In the genomic region with DNA sequence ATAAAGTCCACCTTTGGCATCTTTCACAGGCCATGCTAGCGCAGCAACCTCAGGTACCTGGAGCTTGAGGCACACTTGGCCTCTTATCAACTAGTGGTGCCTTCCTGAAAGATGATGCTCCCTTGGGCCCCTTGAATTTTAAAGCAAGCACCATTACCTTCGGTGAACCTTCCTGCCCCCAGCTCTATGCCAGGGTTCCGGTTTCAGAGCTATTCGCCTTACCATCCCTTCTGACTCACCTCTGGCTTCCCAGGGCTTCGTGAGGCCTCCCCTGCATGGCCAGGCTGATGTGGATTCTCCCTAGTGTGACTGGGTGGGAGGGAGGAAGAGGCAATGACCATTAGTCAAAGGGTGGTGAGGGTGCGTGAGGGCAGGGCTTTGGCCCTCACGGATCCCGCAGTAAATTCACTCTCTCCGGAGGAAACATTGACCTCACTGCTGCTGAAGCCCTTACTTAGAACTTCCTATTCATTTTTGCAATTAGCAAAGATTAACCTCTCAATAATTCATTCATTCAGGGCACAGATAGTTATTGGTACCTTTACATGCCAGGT, we compare ENCODE assay signal across 10 cellular contexts. TPM values are rescaled to one million over a fixed set of nuclear protein-coding genes. Genes with fewer than 3 reads are reported as not detected.
DNase-seq lines count a peak whose midpoint lies in the region; ATAC-seq, FAIRE-seq and TF ChIP-seq lines count a peak whose summit lies in the region.
"Had no signal": no experiment of that assay in that cellular context is flagged by ENCODE, and none has a peak within 500 bp of the region (broad histone marks: within the 10 kb centered on the region; RNA-seq: fewer than 3 reads in every experiment).

No MANE protein-coding gene starts in this region.

- H4K8ac ChIP-seq in mesendoderm (ENCODE audit: low read depth, low read length) (no peak overlapping the region), neuronal stem cell (ENCODE audit: low read depth, low read length) (no peak overlapping the region)

- no peak for TF ChIP-seq POLR2A in heart left ventricle (IDR thresholded peaks at IDR 0.05)

- H3K4me3 Mint-ChIP-seq in activated CD4-positive, alpha-beta T cell treated with anti-CD3 and anti-CD28 coated beads, Interleukin-2, amount 10 ng/mL, durations not matched to agents 7 days and 5 days = no peak overlapping the region

- intact Hi-C loops in heart left ventricle (cut with DNase I) (no loop called here), cardiac septum (cut with DNase I) (no loop called here), aorta (cut with DNase I) (loop anchor here (2.0 kb wide), 2 partner anchors 25 to 27 kb away; no protein-coding TSS in a partner anchor)

- no peaks in the 10 kb centered on the region for H3K27me3 Mint-ChIP-seq in activated CD4-positive, alpha-beta T cell treated with anti-CD3 and anti-CD28 coated beads, Interleukin-2, amount 10 ng/mL, durations not matched to agents 7 days and 5 days

- DNase-seq in heart left ventricle (no peak), cardiac septum (ENCODE audit: low spot score) (no peak), bronchial epithelial cell (ENCODE audit: low read depth) (peak; percentile 96), mesendoderm (peak; percentile 65), aorta (no peak), neuronal stem cell (ENCODE audit: low spot score) (no peak)
- DNase-seq in activated CD4-positive, alpha-beta T cell treated with anti-CD3 and anti-CD28 coated beads, Interleukin-2, amount 10 ng/mL, durations not matched to agents 7 days and 5 days = no peak
- DNase-seq: BE2C, NCI-H1694 treated with DMSO at 0.1 percent for 48 hours had no signal

- no peak overlapping the region for H4K91ac ChIP-seq in neuronal stem cell (ENCODE audit: low read depth, low read length, poor library complexity)

- no peak overlapping the region for H3K4me2 ChIP-seq in mesendoderm (ENCODE audit: low read length)
- H3K4me2 ChIP-seq in neuronal stem cell (ENCODE audit: insufficient read depth, low read length, poor library complexity, severe bottlenecking) = no peak overlapping the region

- no peaks in the 10 kb centered on the region for H3K79me2 ChIP-seq in mesendoderm (ENCODE audit: control insufficient read depth, insufficient read depth, low read length)

- H3K18ac ChIP-seq in mesendoderm (ENCODE audit: low read length) (peak overlapping the region; percentile 12), neuronal stem cell (ENCODE audit: low read length) (no peak overlapping the region)

- H2AFZ ChIP-seq in neuronal stem cell (ENCODE audit: low read length) = no peak overlapping the region

- H3K27me3 ChIP-seq in heart left ventricle (no peaks in the 10 kb centered on the region), bronchial epithelial cell (ENCODE audit: control insufficient read depth, insufficient read depth, low read length) (no peaks in the 10 kb centered on the region), mesendoderm (ENCODE audit: insufficient read depth, low read length, poor library complexity) (no peaks in the 10 kb centered on the region), aorta (ENCODE audit: control insufficient read depth in 1 of 2, insufficient read depth in 2 of 2, low read length in 1 of 2) (no peaks in the 10 kb centered on the region), neuronal stem cell (ENCODE audit: control insufficient read depth in 3 of 3, insufficient read depth in 3 of 3, low read depth in 1 of 3, low read length in 3 of 3) (peaks cover 0 to 1% (median 0%) of the 10 kb centered on the region in 3 experiments)
- H3K27me3 ChIP-seq: BE2C had no signal

- H3K9me3 Mint-ChIP-seq in activated CD4-positive, alpha-beta T cell treated with anti-CD3 and anti-CD28 coated beads, Interleukin-2, amount 10 ng/mL, durations not matched to agents 7 days and 5 days = no peaks in the 10 kb centered on the region

- peaks cover 19% of the 10 kb centered on the region for H3K4me1 Mint-ChIP-seq in activated CD4-positive, alpha-beta T cell treated with anti-CD3 and anti-CD28 coated beads, Interleukin-2, amount 10 ng/mL, durations not matched to agents 7 days and 5 days

- H3K36me3 Mint-ChIP-seq in activated CD4-positive, alpha-beta T cell treated with anti-CD3 and anti-CD28 coated beads, Interleukin-2, amount 10 ng/mL, durations not matched to agents 7 days and 5 days (ENCODE audit: low read depth) = no peaks in the 10 kb centered on the region

- CTCF ChIA-PET in activated CD4-positive, alpha-beta T cell treated with anti-CD3 and anti-CD28 coated beads, Interleukin-2, amount 10 ng/mL, durations not matched to agents 7 days and 5 days (lab: Charles Lee) = interaction anchor here (1.8 to 3.6 kb wide), 3 partner anchors 12 to 284 kb away, joined by 6 to 23 read pairs (median 9); no protein-coding TSS in a partner anchor

- H3K4me1 ChIP-seq in heart left ventricle = peaks cover 0 to 27% (median 8%) of the 10 kb centered on the region in 12 donors
- H3K4me1 ChIP-seq in mesendoderm (ENCODE audit: control insufficient read depth, low read depth, low read length) = peaks cover 11% of the 10 kb centered on the region
- H3K4me1 ChIP-seq in aorta (ENCODE audit: control insufficient read depth in 1 of 2, insufficient read depth in 2 of 2, low read length in 2 of 2) = no peaks in the 10 kb centered on the region
- H3K4me1 ChIP-seq in neuronal stem cell (ENCODE audit: control insufficient read depth in 2 of 2, insufficient read depth in 1 of 2, low read depth in 1 of 2, low read length in 2 of 2) = peaks cover 0 to 4% of the 10 kb centered on the region in 2 donors
- H3K4me1 ChIP-seq: BE2C had no signal

- no peak overlapping the region for H2BK120ac ChIP-seq in mesendoderm (ENCODE audit: low read depth, low read length)
- no peak overlapping the region for H2BK120ac ChIP-seq in neuronal stem cell (ENCODE audit: low read depth, low read length)

- H2BK12ac ChIP-seq in neuronal stem cell (ENCODE audit: low read length) = no peak overlapping the region

- no peak overlapping the region for H3K14ac ChIP-seq in neuronal stem cell (ENCODE audit: low read length)

- H2AK5ac ChIP-seq in mesendoderm (ENCODE audit: low read length) = peak overlapping the region; percentile 73
- H2AK5ac ChIP-seq in neuronal stem cell (ENCODE audit: low read depth, low read length) = no peak overlapping the region

- H3K9me3 ChIP-seq in heart left ventricle = no peaks in the 10 kb centered on the region
- no peaks in the 10 kb centered on the region for H3K9me3 ChIP-seq in aorta (ENCODE audit: control insufficient read depth, low read length)
- H3K9me3 ChIP-seq in neuronal stem cell (replicated peaks in 1 of 2; ENCODE audit: control insufficient read depth in 2 of 2, insufficient read depth in 1 of 2, low read depth in 1 of 2, low read length in 2 of 2) = no peaks in the 10 kb centered on the region
- H3K9me3 ChIP-seq: BE2C had no signal

- ATAC-seq in heart left ventricle (no peak), aorta (ENCODE audit: low FRiP score) (peak; percentile 4)
- ATAC-seq in activated CD4-positive, CD25-positive, alpha-beta regulatory T cell treated with anti-CD3 and anti-CD28 coated beads, Interleukin-2, amount 50 U/mL, for 24 hours = no peak

- H3K23ac ChIP-seq in mesendoderm (ENCODE audit: low read length) (no peak overlapping the region), neuronal stem cell (ENCODE audit: low read depth, low read length, poor library complexity) (no peak overlapping the region)

- H2BK15ac ChIP-seq in mesendoderm (replicated peaks; ENCODE audit: low read depth) = no peak overlapping the region
- H2BK15ac ChIP-seq in neuronal stem cell (ENCODE audit: low read length) = no peak overlapping the region

- H2BK5ac ChIP-seq in mesendoderm (ENCODE audit: low read length) = peak overlapping the region; percentile 35
- no peak overlapping the region for H2BK5ac ChIP-seq in neuronal stem cell (ENCODE audit: low read length)

- no peak overlapping the region for H3K4me3 ChIP-seq in heart left ventricle
- H3K4me3 ChIP-seq in bronchial epithelial cell (ENCODE audit: low read depth, low read length) = no peak overlapping the region
- no peak overlapping the region for H3K4me3 ChIP-seq in mesendoderm (ENCODE audit: low read length)
- H3K4me3 ChIP-seq in aorta (ENCODE audit: low read length in 2 of 2) = no peak overlapping the region
- no peak overlapping the region for H3K4me3 ChIP-seq in neuronal stem cell (ENCODE audit: low read length in 2 of 2)

- no peaks in the 10 kb centered on the region for H3K36me3 ChIP-seq in heart left ventricle
- H3K36me3 ChIP-seq in bronchial epithelial cell (ENCODE audit: control insufficient read depth, insufficient read depth, low read length) = no peaks in the 10 kb centered on the region
- no peaks in the 10 kb centered on the region for H3K36me3 ChIP-seq in mesendoderm (ENCODE audit: control insufficient read depth, insufficient read depth, low read length)
- H3K36me3 ChIP-seq in aorta (ENCODE audit: control insufficient read depth in 1 of 2, insufficient read depth in 2 of 2, low read length in 1 of 2) = no peaks in the 10 kb centered on the region
- H3K36me3 ChIP-seq in neuronal stem cell (replicated peaks in 1 of 2; ENCODE audit: control insufficient read depth in 2 of 2, insufficient read depth in 2 of 2, low read length in 2 of 2) = no peaks in the 10 kb centered on the region
- H3K36me3 ChIP-seq: BE2C had no signal

- H4K5ac ChIP-seq in mesendoderm (ENCODE audit: low read length) = no peak overlapping the region

- H3K27ac Mint-ChIP-seq in activated CD4-positive, alpha-beta T cell treated with anti-CD3 and anti-CD28 coated beads, Interleukin-2, amount 10 ng/mL, durations not matched to agents 7 days and 5 days = no peak overlapping the region

- H3K79me1 ChIP-seq in mesendoderm (ENCODE audit: low read length) = no peaks in the 10 kb centered on the region
- H3K79me1 ChIP-seq in neuronal stem cell (ENCODE audit: low read depth, low read length) = no peaks in the 10 kb centered on the region

- TF ChIP-seq CTCF in heart left ventricle (IDR thresholded peaks at IDR 0.05) = no peak
- no peak for TF ChIP-seq CTCF in bronchial epithelial cell (IDR thresholded peaks at IDR 0.05; ENCODE audit: insufficient read depth, low read length, severe bottlenecking)

- WGBS in heart left ventricle, 4 donors = 82 to 89% (median 85%) methylated on average over 9 of the region's 9 CpGs
- no CpG with 5 or more reads among the region's 9 CpGs for WGBS in mesendoderm (ENCODE audit: extremely low coverage, insufficient coverage, low lambda C conversion rate)
- 90 to 91% methylated on average over 9 of the region's 9 CpGs for WGBS in aorta, 2 donors
- WGBS in neuronal stem cell (ENCODE audit: extremely low coverage in 2 of 2, insufficient read length in 2 of 2, insufficient replicate concordance in 1 of 2), 2 donors = no CpG with 5 or more reads among the region's 9 CpGs

- POLR2A ChIA-PET in activated CD4-positive, alpha-beta T cell treated with anti-CD3 and anti-CD28 coated beads, Interleukin-2, amount 10 ng/mL, durations not matched to agents 7 days and 5 days (lab: Charles Lee) = no interaction called here

- peak overlapping the region in 11 of 12 donors; percentile 34 to 87 (median 72) for H3K27ac ChIP-seq in heart left ventricle
- H3K27ac ChIP-seq in mesendoderm (ENCODE audit: low read depth, low read length) = no peak overlapping the region
- peak overlapping the region; percentile 32 to 82 for H3K27ac ChIP-seq in aorta (ENCODE audit: low read depth in 1 of 2, low read length in 2 of 2)
- H3K27ac ChIP-seq in neuronal stem cell (replicated peaks; ENCODE audit: low read length) = no peak overlapping the region

- H3K4ac ChIP-seq in mesendoderm (ENCODE audit: low read depth, low read length) (no peak overlapping the region), neuronal stem cell (ENCODE audit: low read length) (no peak overlapping the region)

- H3K9ac ChIP-seq in mesendoderm (ENCODE audit: low read length) = no peak overlapping the region
- H3K9ac ChIP-seq in neuronal stem cell (ENCODE audit: low read depth, low read length, poor library complexity) = no peak overlapping the region

- no peak for FAIRE-seq in bronchial epithelial cell (lab: Jason Lieb, UNC)

- peak overlapping the region; percentile 34 for H3K56ac ChIP-seq in mesendoderm (ENCODE audit: low read length)

RNA-seq across cellular contexts. Expression of a gene that starts 16.3 kb away (rescaled TPM):
- total RNA-seq in heart left ventricle (100 to 1,000 TPM in 1 of 9 donors, 10 to 100 TPM in 7, 1 to 10 TPM in 1; 8.5 to 109 (median 37.4) TPM), cardiac septum (71.5 TPM), bronchial epithelial cell (38.5 and 42.9 TPM in 2 replicates), aorta (100 to 1,000 TPM in 1 of 2 donors, 10 to 100 TPM in 1; 90.1 to 181 TPM)
- polyA plus RNA-seq in heart left ventricle (10 to 100 TPM; 10.7 to 12.5 TPM), aorta (10 to 100 TPM; 15.2 to 35.6 TPM)
- polyA plus RNA-seq in mesendoderm (2013, experiment 1 of 2) = 22.9 TPM
- polyA plus RNA-seq in mesendoderm (2013, experiment 2 of 2) = 23.5 TPM
- 0.20 TPM for polyA plus RNA-seq in neuronal stem cell (2013, experiment 1 of 2)
- polyA plus RNA-seq in neuronal stem cell (2013, experiment 2 of 2) = 0.22 TPM
- total RNA-seq in activated CD4-positive, alpha-beta T cell treated with anti-CD3 and anti-CD28 coated beads, Interleukin-2, amount 10 ng/mL, durations not matched to agents 7 days and 5 days = 100 to 1,000 TPM; 105 to 112 TPM

Comparison
In these comparisons a context has a peak if more than half of its experiments do, and no peak if none do; other contexts are left out.
1. DNase-seq: peak in bronchial epithelial cell (single experiment) and mesendoderm (single experiment); none in heart left ventricle (0 of 5), cardiac septum (single experiment), aorta (0 of 2), neuronal stem cell (single experiment) and activated CD4-positive, alpha-beta T cell treated with anti-CD3 and anti-CD28 coated beads, Interleukin-2, amount 10 ng/mL, durations not matched to agents 7 days and 5 days (single experiment).
2. H3K27ac ChIP-seq: peak in heart left ventricle (11 of 12) and aorta (2 of 2); none in mesendoderm (single experiment) and neuronal stem cell (single experiment).
3. intact Hi-C loops: an anchor here in aorta (2.0 kb wide); none called in heart left ventricle and cardiac septum.